ENCODE assay signal across 8 cellular contexts in genomic region chr22:38273135-38273761, GRCh38. TPM values are rescaled to one million over a fixed set of nuclear protein-coding genes. Genes with fewer than 3 reads are reported as not detected.
DNase-seq lines count a peak whose midpoint lies in the region; ATAC-seq and TF ChIP-seq lines count a peak whose summit lies in the region.

No MANE protein-coding gene starts in this region.

- CTCF ChIA-PET in Caco-2 (lab: Charles Lee): no interaction called here

- H3K4me1 Mint-ChIP-seq in Caco-2 (ENCODE audit: low read depth, unreplicated experiment): peaks cover 23% of the 10 kb centered on the region
- peaks cover 50% of the 10 kb centered on the region for H3K4me1 Mint-ChIP-seq in dendritic cell treated with granulocyte-macrophage colony-stimulating factor and Interleukin-4, amounts not matched to agents 40 ng/mL and 50 ng/mL, for 4 days (ENCODE audit: low read depth)

- no peak for TF ChIP-seq CTCF in Caco-2 (IDR thresholded peaks at IDR 0.05; ENCODE audit: insufficient read depth in 1 of 2, low read depth in 1 of 2, low read length in 1 of 2, severe bottlenecking in 1 of 2, unreplicated experiment in 1 of 2)

- H3K9me3 ChIP-seq in Caco-2 (no peaks in the 10 kb centered on the region), NT2/D1 (ENCODE audit: insufficient read depth, low read length) (no peaks in the 10 kb centered on the region), mucosa of stomach (ENCODE audit: control insufficient read depth, low read length) (no peaks in the 10 kb centered on the region)

- H3K36me3 Mint-ChIP-seq in Caco-2 (ENCODE audit: insufficient read depth, unreplicated experiment): peaks cover 16% of the 10 kb centered on the region
- H3K36me3 Mint-ChIP-seq in dendritic cell treated with granulocyte-macrophage colony-stimulating factor and Interleukin-4, amounts not matched to agents 40 ng/mL and 50 ng/mL, for 4 days (ENCODE audit: low read depth): peaks cover 5% of the 10 kb centered on the region

- H3K36me3 ChIP-seq in Caco-2 (ENCODE audit: control insufficient read depth, insufficient read depth, low read length) (0 out of 2 replicates have a peak, but pooled peaks cover 1% of the 10 kb centered on the region), NT2/D1 (ENCODE audit: insufficient read depth, insufficient read length, low read length) (peaks cover 16% of the 10 kb centered on the region), mucosa of stomach (ENCODE audit: control insufficient read depth, insufficient read depth, low read length) (no peaks in the 10 kb centered on the region)

- H3K4me3 Mint-ChIP-seq in Caco-2 (ENCODE audit: unreplicated experiment): peak overlapping the region; percentile 83
- H3K4me3 Mint-ChIP-seq in dendritic cell treated with granulocyte-macrophage colony-stimulating factor and Interleukin-4, amounts not matched to agents 40 ng/mL and 50 ng/mL, for 4 days: peak overlapping the region; percentile 81

- intact Hi-C loops in Caco-2 (cut with micrococcal nuclease; ENCODE audit: unreplicated experiment): loop anchor here (1.0 kb wide), 1 partner anchor 10 kb away; no protein-coding TSS in a partner anchor
- intact Hi-C loops in dendritic cell treated with granulocyte-macrophage colony-stimulating factor and Interleukin-4, amounts not matched to agents 40 ng/mL and 50 ng/mL, for 4 days (cut with micrococcal nuclease): loop anchor here (2.0 kb wide), 1 partner anchor 44 kb away; the partner anchor contains the start of gene CSNK1E

- peaks cover 5% of the 10 kb centered on the region for H3K4me1 ChIP-seq in Caco-2
- peaks cover 23% of the 10 kb centered on the region for H3K4me1 ChIP-seq in NT2/D1 (ENCODE audit: insufficient read depth, insufficient read length)
- H3K4me1 ChIP-seq in mucosa of stomach (ENCODE audit: control insufficient read depth, insufficient read depth, low read length): peaks cover 28% of the 10 kb centered on the region

- POLR2A ChIA-PET in Caco-2 (lab: Charles Lee): no interaction called here

- no TSS peak for BruUV-seq in Caco-2 (replicated peaks; lab: Mats Ljungman, UMichigan)

- H3K4me3 ChIP-seq in Caco-2 (ENCODE audit: low read depth, low read length) (peak overlapping the region; percentile 97), NT2/D1 (ENCODE audit: insufficient read length, low read depth) (peak overlapping the region; percentile 9), mucosa of stomach (ENCODE audit: low read length) (peak overlapping the region; percentile 17)

- H3K27ac Mint-ChIP-seq in Caco-2 (ENCODE audit: unreplicated experiment): peak overlapping the region; percentile 75
- peak overlapping the region; percentile 90 for H3K27ac Mint-ChIP-seq in dendritic cell treated with granulocyte-macrophage colony-stimulating factor and Interleukin-4, amounts not matched to agents 40 ng/mL and 50 ng/mL, for 4 days

- no peaks in the 10 kb centered on the region for H3K27me3 Mint-ChIP-seq in Caco-2 (ENCODE audit: insufficient read depth, unreplicated experiment)
- H3K27me3 Mint-ChIP-seq in dendritic cell treated with granulocyte-macrophage colony-stimulating factor and Interleukin-4, amounts not matched to agents 40 ng/mL and 50 ng/mL, for 4 days: peaks cover 32% of the 10 kb centered on the region

- no peaks in the 10 kb centered on the region for H3K9me3 Mint-ChIP-seq in Caco-2 (ENCODE audit: unreplicated experiment)
- no peaks in the 10 kb centered on the region for H3K9me3 Mint-ChIP-seq in dendritic cell treated with granulocyte-macrophage colony-stimulating factor and Interleukin-4, amounts not matched to agents 40 ng/mL and 50 ng/mL, for 4 days

- peak overlapping the region; percentile 15 for H3K9ac ChIP-seq in NT2/D1 (ENCODE audit: insufficient read length, low read depth)
- H3K9ac ChIP-seq in mucosa of stomach (ENCODE audit: low read length): peak overlapping the region; percentile 90

- H3K27me3 ChIP-seq in Caco-2 (replicated peaks; ENCODE audit: control insufficient read depth, insufficient read depth, low read length) (no peaks in the 10 kb centered on the region), NT2/D1 (ENCODE audit: insufficient read depth, insufficient read length) (no peaks in the 10 kb centered on the region), mucosa of stomach (ENCODE audit: control insufficient read depth, insufficient read depth, low read length) (no peaks in the 10 kb centered on the region)

- DNase-seq in Caco-2 (no peak), NT2/D1 (ENCODE audit: low read depth, low spot score) (no peak), MV-4-11 (lab: John Stamatoyannopoulos, UW) (no peak), AG20443 (ENCODE audit: low spot score) (no peak), AML-193 (lab: John Stamatoyannopoulos, UW) (no peak)

- no peak for ATAC-seq in esophagus mucosa

RNA-seq across cellular contexts. Expression of gene TMEM184B, which starts 0.4 kb away (rescaled TPM):
- 52.4 and 53.3 TPM in 2 replicates for total RNA-seq in Caco-2 (2022)
- total RNA-seq in esophagus mucosa: 22.6 TPM

RNA-seq across cellular contexts. Expression of gene CSNK1E, which starts 44.0 kb away (rescaled TPM):
- 129 and 139 TPM in 2 replicates for total RNA-seq in Caco-2 (2022)
- total RNA-seq in esophagus mucosa: 71.0 TPM

Comparison
In these comparisons a context has a peak if more than half of its experiments do, and no peak if none do; other contexts are left out.
1. H3K4me3 ChIP-seq: peak in every context shown above with its lines; median percentile 97 in Caco-2; 17 in mucosa of stomach; 9 in NT2/D1.